Comparison of ENCODE assay signal across 20 cellular contexts in the genomic region with DNA sequence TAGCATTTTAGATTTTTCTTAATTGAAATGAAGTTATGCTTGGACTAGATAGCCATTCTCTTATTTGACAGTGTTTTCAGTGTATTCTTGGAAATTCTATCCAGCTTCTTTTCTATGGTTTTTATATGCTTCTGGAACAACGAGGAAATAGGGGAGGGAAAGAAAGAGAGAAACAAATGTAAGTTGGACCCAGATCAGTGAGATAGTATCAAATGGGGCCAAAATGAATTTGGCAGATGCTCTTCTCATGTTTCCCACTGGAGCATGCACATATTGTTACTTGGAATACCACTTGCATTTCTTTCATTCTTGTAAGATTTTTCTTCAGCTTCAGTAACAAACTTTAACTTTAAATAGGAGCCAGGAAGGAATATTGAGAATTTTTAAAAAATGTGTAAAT.
DNase-seq lines count a peak whose midpoint lies in the region; TF ChIP-seq lines count a peak whose summit lies in the region.
"Had no signal": no experiment of that assay in that cellular context is flagged by ENCODE, and none has a peak within 500 bp of the region (broad histone marks: within the 10 kb centered on the region; RNA-seq: fewer than 3 reads in every experiment).

No MANE protein-coding gene starts in this region.

- peaks cover 76% of the 10 kb centered on the region for H3K36me3 Mint-ChIP-seq in brain
- peaks cover 35% of the 10 kb centered on the region for H3K36me3 Mint-ChIP-seq in mesothelial cell of epicardium

- H3K27me3 Mint-ChIP-seq in brain (peaks cover 3% of the 10 kb centered on the region), mesothelial cell of epicardium (ENCODE audit: low read depth) (no peaks in the 10 kb centered on the region)
- H3K27me3 Mint-ChIP-seq: CD4-positive, alpha-beta T cell had no signal

- H3K4me1 Mint-ChIP-seq in brain (peaks cover 42% of the 10 kb centered on the region), mesothelial cell of epicardium (peaks cover 54% of the 10 kb centered on the region)

- H3K4me3 Mint-ChIP-seq in brain (peak overlapping the region in 2 of 5 experiments; percentile 0 to 44), mesothelial cell of epicardium (no peak overlapping the region)
- H3K4me3 Mint-ChIP-seq: CD4-positive, alpha-beta T cell had no signal

- TF ChIP-seq CTCF in AG10803 (conservative IDR thresholded peaks at IDR 0.05; ENCODE audit: low read length) (no peak), brain (conservative IDR thresholded peaks at IDR 0.05) (no peak), mesothelial cell of epicardium (IDR thresholded peaks at IDR 0.05; ENCODE audit: unreplicated experiment) (no peak)

- DNase-seq in AG10803 (ENCODE audit: low read depth) (peak; percentile 65), NCI-H69 (lab: John Stamatoyannopoulos, UW) (peak; percentile 62), mesothelial cell of epicardium (ENCODE audit: low spot score in 2 of 2, unreplicated experiment in 2 of 2) (no peak), NCI-H226 (no peak), SK-N-DZ (ENCODE audit: low spot score) (no peak), C1 segment of cervical spinal cord (lab: John Stamatoyannopoulos, UW) (no peak), cerebellum (ENCODE audit: low spot score) (no peak)
- DNase-seq: BE2C; Caco-2; CD4-positive, alpha-beta T cell; DND-41; MG63; NCI-H1417; NCI-H1694 treated with DMSO at 0.1 percent for 48 hours; NCI-H2081 treated with DMSO at 0.1 percent for 48 hours; NCI-H510A; NCI-H748 treated with DMSO at 0.1 percent for 48 hours; PC-9; SHP77 treated with DMSO at 0.1 percent for 48 hours had no signal

- H3K4me3 ChIP-seq in AG10803 (ENCODE audit: low read length), result no peak overlapping the region
- H3K4me3 ChIP-seq: MG63, PC-9 had no signal

- H3K27ac Mint-ChIP-seq in brain (peak overlapping the region in 4 of 5 experiments; percentile 25 to 89 (median 70)), mesothelial cell of epicardium (peak overlapping the region; percentile 90)
- H3K27ac Mint-ChIP-seq: CD4-positive, alpha-beta T cell had no signal

- H3K9me3 Mint-ChIP-seq in brain, result peaks cover 3 to 25% (median 10%) of the 10 kb centered on the region in 5 experiments
- peaks cover 24% of the 10 kb centered on the region for H3K9me3 Mint-ChIP-seq in mesothelial cell of epicardium
- H3K9me3 Mint-ChIP-seq: CD4-positive, alpha-beta T cell had no signal

Comparison
In these comparisons a context has a peak if more than half of its experiments do, and no peak if none do; other contexts are left out.
1. DNase-seq: peak in AG10803 (single experiment) and NCI-H69 (single experiment); none in mesothelial cell of epicardium (0 of 2), NCI-H226 (single experiment), SK-N-DZ (single experiment), C1 segment of cervical spinal cord (0 of 14) and cerebellum (single experiment).